ENCODE assay signal across 8 cellular contexts in genomic region chr1:26787706-26788514, GRCh38. TPM values are rescaled to one million over a fixed set of nuclear protein-coding genes. Genes with fewer than 3 reads are reported as not detected.
A peak's percentile ranks its signal among the peaks of the same experiment; 100 is the strongest.
DNase-seq lines count a peak whose midpoint lies in the region; ATAC-seq and TF ChIP-seq lines count a peak whose summit lies in the region.

Gene PIGV (plus strand): TSS chr1:26787950. CDS start chr1:26790816, 2,866 bp downstream.

- 0 to 1% (median 0%) methylated on average over 37 to 63 of the region's 63 CpGs for WGBS in ovary, 3 donors
- under 1% methylated on average over 63 of the region's 63 CpGs for WGBS in thymus

- H3K9me3 ChIP-seq in ovary = no peaks in the 10 kb centered on the region
- no peaks in the 10 kb centered on the region for H3K9me3 ChIP-seq in thymus (ENCODE audit: control insufficient read depth)

- H3K36me3 Mint-ChIP-seq in glutamatergic neuron (ENCODE audit: unreplicated experiment) = no peaks in the 10 kb centered on the region

- H3K4me1 ChIP-seq in ovary (ENCODE audit: insufficient read depth) (peaks cover 23% of the 10 kb centered on the region), thymus (ENCODE audit: control insufficient read depth, insufficient read depth, low read length) (peaks cover 19% of the 10 kb centered on the region)

- POLR2A ChIA-PET in HEK293T (lab: Yijun Ruan, JAX) = interaction anchor here (0.5 to 7.7 kb wide), 24 partner anchors 9 to 287 kb away, joined by 3 to 100 read pairs (median 6); partner anchors contain the start of gene GPN2

- H3K27me3 ChIP-seq in GM06990 (replicated peaks; ENCODE audit: control insufficient read depth, insufficient read depth, low read length) = no peaks in the 10 kb centered on the region
- H3K27me3 ChIP-seq in ovary = no peaks in the 10 kb centered on the region
- no peaks in the 10 kb centered on the region for H3K27me3 ChIP-seq in thymus (ENCODE audit: control insufficient read depth, insufficient read depth)

- peaks cover 43% of the 10 kb centered on the region for H3K4me1 Mint-ChIP-seq in glutamatergic neuron (ENCODE audit: low read depth, unreplicated experiment)

- H3K4me3 Mint-ChIP-seq in glutamatergic neuron (ENCODE audit: unreplicated experiment) = peak within 1 kb of the TSS; percentile 97

- ATAC-seq in SK-N-SH treated with all-trans-retinoic acid at 6 μM for 48 hours = peak; percentile 81

- intact Hi-C loops in ovary (cut with DNase I) = loop anchor here (2.0 to 10.0 kb wide), 4 partner anchors 63 to 185 kb away; partner anchors contain the start of gene ARID1A (in 3 of the 4)

- peaks cover 11% of the 10 kb centered on the region for H3K27me3 Mint-ChIP-seq in glutamatergic neuron (ENCODE audit: unreplicated experiment)

- TF ChIP-seq CTCF in GM06990 (IDR thresholded peaks at IDR 0.05; ENCODE audit: insufficient read depth, low read length, poor library complexity, severe bottlenecking) (no peak), NB4 (IDR thresholded peaks at IDR 0.05; ENCODE audit: low read depth, low read length) (no peak), glutamatergic neuron (IDR thresholded peaks at IDR 0.05; ENCODE audit: partially characterized antibody, unreplicated experiment) (no peak), ovary (IDR thresholded peaks at IDR 0.05) (peak in 2 of 3 donors; percentile 46 to 51)

- CTCF ChIA-PET in HEK293T (lab: Yijun Ruan, JAX) = interaction anchor here (0.6 to 4.2 kb wide), 11 partner anchors 9 to 185 kb away, joined by 3 to 51 read pairs (median 5); no protein-coding TSS in a partner anchor

- H3K9me3 Mint-ChIP-seq in glutamatergic neuron (ENCODE audit: unreplicated experiment) = peaks cover 20% of the 10 kb centered on the region

- peak within 1 kb of the TSS; percentile 99 for H3K27ac Mint-ChIP-seq in glutamatergic neuron (ENCODE audit: unreplicated experiment)

- H3K36me3 ChIP-seq in GM06990 (ENCODE audit: control insufficient read depth, insufficient read depth, low read length) (peaks cover 2% of the 10 kb centered on the region), ovary (no peaks in the 10 kb centered on the region), thymus (ENCODE audit: control insufficient read depth, insufficient read depth) (peaks cover 9% of the 10 kb centered on the region)

- H3K4me3 ChIP-seq in GM06990 (replicated peaks; ENCODE audit: low read depth, low read length) (peak within 1 kb of the TSS; percentile 80), NB4 (ENCODE audit: low read depth, low read length) (peak within 1 kb of the TSS; percentile 84), ovary (peak within 1 kb of the TSS; percentile 67), thymus (ENCODE audit: low read length) (peak within 1 kb of the TSS; percentile 95)

- peak within 1 kb of the TSS; percentile 96 to 99 for H3K27ac ChIP-seq in ovary
- peak within 1 kb of the TSS; percentile 99 for H3K27ac ChIP-seq in thymus (ENCODE audit: low read depth)

- TF ChIP-seq POLR2A in NB4 (IDR thresholded peaks at IDR 0.05; ENCODE audit: extremely low read depth, insufficient read length) (peak; percentile 82), ovary (IDR thresholded peaks at IDR 0.05) (peak; percentile 84)

- no peak for TF ChIP-seq EP300 in ovary (IDR thresholded peaks at IDR 0.05)

- DNase-seq in GM06990 (ENCODE audit: extremely low read depth, insufficient read length) (peak; percentile 93), HEK293T (ENCODE audit: extremely low spot score) (peak; percentile 94), NB4 (ENCODE audit: low read depth) (peak; percentile 91), glutamatergic neuron (peak; percentile 94), ovary (peak; percentile 89 to 95 (median 92))
- DNase-seq in activated naive CD4-positive, alpha-beta T cell treated with anti-CD3 and anti-CD28 coated beads, Interleukin-2, amount 50 U/mL, for 16 hours = peak; percentile 91

TF ChIP-seq in HEK293T, 16 proteins besides CTCF, POLR2A, EP300 and RAD21:
- peak; percentile 62 for TF ChIP-seq L3MBTL2 (conservative IDR thresholded peaks at IDR 0.05)
- peak; percentile 66; the same call in 1 of the 2 replicates for TF ChIP-seq NFRKB (IDR thresholded peaks at IDR 0.05)
- TF ChIP-seq ELF4 (IDR thresholded peaks at IDR 0.05) = peak; percentile 50
- TF ChIP-seq BHLHE40 (IDR thresholded peaks at IDR 0.05; ENCODE audit: borderline replicate concordance) = no peak
- TF ChIP-seq CTBP1 (IDR thresholded peaks at IDR 0.05; ENCODE audit: borderline replicate concordance) = no peak
- TF ChIP-seq FOXK2 (IDR thresholded peaks at IDR 0.05) = no peak

TF ChIP-seq in SK-N-SH treated with all-trans-retinoic acid at 6 μM for 48 hours, 23 proteins besides CTCF, POLR2A, EP300 and RAD21:
- TF ChIP-seq BACH2 (CRISPR knock-in tag; IDR thresholded peaks at IDR 0.05; ENCODE audit: borderline replicate concordance) (no peak), ZC3H10 (CRISPR knock-in tag; IDR thresholded peaks at IDR 0.05) (peak; percentile 59; the same call in 1 of the 2 replicates)
TF ChIP-seq in SK-N-SH treated with all-trans-retinoic acid at 6 μM for 48 hours: peak in this region for 1.

RNA-seq across cellular contexts. Expression of gene PIGV, which starts in this region (rescaled TPM):
- total RNA-seq in glutamatergic neuron (ENCODE audit: unreplicated experiment) (6.7 TPM), ovary (10 to 100 TPM in 5 of 7 donors, 1 to 10 TPM in 2; 9.2 to 15.4 (median 10.5) TPM)
- polyA plus RNA-seq in ovary (10 to 100 TPM; 12.4 to 13.3 TPM), thymus (10.6 TPM)

Comparison
In these comparisons a context has a peak if more than half of its experiments do, and no peak if none do; other contexts are left out.
1. Peak in every context shown above with its lines: DNase-seq, ATAC-seq, H3K4me3 ChIP-seq and H3K27ac ChIP-seq.
2. CTCF ChIP-seq: peak in ovary (2 of 3); none in GM06990 (single experiment), NB4 (single experiment) and glutamatergic neuron (single experiment).